ENCODE assay signal across 27 cellular contexts in genomic region chr9:134982311-134982710, GRCh38.
"Had no signal": no experiment of that assay in that cellular context is flagged by ENCODE, and none has a peak within 500 bp of the region (broad histone marks: within the 10 kb centered on the region; RNA-seq: fewer than 3 reads in every experiment).

No MANE protein-coding gene starts in this region.

- H3K36me3 ChIP-seq: ascending aorta had no signal

- H3K27ac ChIP-seq: ascending aorta, body of pancreas, KMS-11 had no signal

- H3K9ac ChIP-seq: KMS-11 had no signal

- H3K4me2 ChIP-seq: KMS-11 had no signal

- FAIRE-seq: bronchial epithelial cell, RCC 7860, TTC549 had no signal

- DNase-seq: activated CD4-positive, alpha-beta T cell treated with anti-CD3 and anti-CD28 coated beads, Interleukin-2, amount 50 U/mL, for 1 hour; activated CD4-positive, CD25-positive, alpha-beta regulatory T cell; activated CD8-positive, alpha-beta memory T cell treated with anti-CD3 and anti-CD28 coated beads, Interleukin-2, amount 50 U/mL, for 4 hours; activated CD8-positive, alpha-beta T cell treated with anti-CD3 and anti-CD28 coated beads for 36 hours; activated naive CD4-positive, alpha-beta T cell; activated T-cell treated with anti-CD3 and anti-CD28 coated beads, Interleukin-2, amount 50 U/mL, for 72 hours; MV-4-11; NCI-H1092 treated with DMSO at 0.1 percent for 48 hours; NCI-H1417 treated with DMSO at 0.1 percent for 48 hours; NCI-H1694; NCI-H2029; NCI-H2107; NCI-H2171 treated with DMSO at 0.1 percent for 48 hours; NCI-H226; NCI-H510A; NCI-H526 treated with DMSO at 0.1 percent for 48 hours; NK-92 treated with Interleukin-12 subunit alpha and Interleukin-12 subunit beta, amount 100 ng/mL, for 24 hours; SHP77 treated with DMSO at 0.1 percent for 48 hours; T-cell; T-helper 2 cell; T1000 had no signal

- H3K4me3 ChIP-seq: ascending aorta, body of pancreas had no signal

- H3K27me3 ChIP-seq: ascending aorta, body of pancreas had no signal

- H3K4me1 ChIP-seq: ascending aorta, body of pancreas had no signal
